ENCODE assay signal across 1 cellular context in genomic region chr14:32201816-32202467, GRCh38.
TF ChIP-seq lines count a peak whose summit lies in the region.

Gene RNU6-7, plus strand, starts transcription at chr14:32202045.

TF ChIP-seq in WTC11, 78 proteins besides CTCF, POLR2A, EP300 and RAD21:
- TF ChIP-seq PREB (CRISPR knock-in tag; IDR thresholded peaks at IDR 0.05; ENCODE audit: borderline replicate concordance): 0 out of 2 replicates have a peak, but pooled peaks have one; percentile 65
- TF ChIP-seq, protein P1, sequence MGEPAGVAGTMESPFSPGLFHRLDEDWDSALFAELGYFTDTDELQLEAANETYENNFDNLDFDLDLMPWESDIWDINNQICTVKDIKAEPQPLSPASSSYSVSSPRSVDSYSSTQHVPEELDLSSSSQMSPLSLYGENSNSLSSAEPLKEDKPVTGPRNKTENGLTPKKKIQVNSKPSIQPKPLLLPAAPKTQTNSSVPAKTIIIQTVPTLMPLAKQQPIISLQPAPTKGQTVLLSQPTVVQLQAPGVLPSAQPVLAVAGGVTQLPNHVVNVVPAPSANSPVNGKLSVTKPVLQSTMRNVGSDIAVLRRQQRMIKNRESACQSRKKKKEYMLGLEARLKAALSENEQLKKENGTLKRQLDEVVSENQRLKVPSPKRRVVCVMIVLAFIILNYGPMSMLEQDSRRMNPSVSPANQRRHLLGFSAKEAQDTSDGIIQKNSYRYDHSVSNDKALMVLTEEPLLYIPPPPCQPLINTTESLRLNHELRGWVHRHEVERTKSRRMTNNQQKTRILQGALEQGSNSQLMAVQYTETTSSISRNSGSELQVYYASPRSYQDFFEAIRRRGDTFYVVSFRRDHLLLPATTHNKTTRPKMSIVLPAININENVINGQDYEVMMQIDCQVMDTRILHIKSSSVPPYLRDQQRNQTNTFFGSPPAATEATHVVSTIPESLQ (CRISPR knock-in tag; IDR thresholded peaks at IDR 0.05): no peak
- TF ChIP-seq, protein P2, sequence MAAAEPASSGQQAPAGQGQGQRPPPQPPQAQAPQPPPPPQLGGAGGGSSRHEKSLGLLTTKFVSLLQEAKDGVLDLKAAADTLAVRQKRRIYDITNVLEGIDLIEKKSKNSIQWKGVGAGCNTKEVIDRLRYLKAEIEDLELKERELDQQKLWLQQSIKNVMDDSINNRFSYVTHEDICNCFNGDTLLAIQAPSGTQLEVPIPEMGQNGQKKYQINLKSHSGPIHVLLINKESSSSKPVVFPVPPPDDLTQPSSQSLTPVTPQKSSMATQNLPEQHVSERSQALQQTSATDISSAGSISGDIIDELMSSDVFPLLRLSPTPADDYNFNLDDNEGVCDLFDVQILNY (CRISPR knock-in tag; IDR thresholded peaks at IDR 0.05): 0 out of 2 replicates have a peak, but pooled peaks have one; percentile 24
- TF ChIP-seq, protein P3, sequence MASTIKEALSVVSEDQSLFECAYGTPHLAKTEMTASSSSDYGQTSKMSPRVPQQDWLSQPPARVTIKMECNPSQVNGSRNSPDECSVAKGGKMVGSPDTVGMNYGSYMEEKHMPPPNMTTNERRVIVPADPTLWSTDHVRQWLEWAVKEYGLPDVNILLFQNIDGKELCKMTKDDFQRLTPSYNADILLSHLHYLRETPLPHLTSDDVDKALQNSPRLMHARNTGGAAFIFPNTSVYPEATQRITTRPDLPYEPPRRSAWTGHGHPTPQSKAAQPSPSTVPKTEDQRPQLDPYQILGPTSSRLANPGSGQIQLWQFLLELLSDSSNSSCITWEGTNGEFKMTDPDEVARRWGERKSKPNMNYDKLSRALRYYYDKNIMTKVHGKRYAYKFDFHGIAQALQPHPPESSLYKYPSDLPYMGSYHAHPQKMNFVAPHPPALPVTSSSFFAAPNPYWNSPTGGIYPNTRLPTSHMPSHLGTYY (CRISPR knock-in tag; IDR thresholded peaks at IDR 0.05): no peak
- TF ChIP-seq NFATC4 (CRISPR knock-in tag; IDR thresholded peaks at IDR 0.05): no peak
- no peak for TF ChIP-seq SMAD3 (CRISPR knock-in tag; IDR thresholded peaks at IDR 0.05; ENCODE audit: borderline replicate concordance)
- no peak for TF ChIP-seq JUN (CRISPR knock-in tag; IDR thresholded peaks at IDR 0.05)
- no peak for TF ChIP-seq MYBL2 (CRISPR knock-in tag; IDR thresholded peaks at IDR 0.05)
- no peak for TF ChIP-seq MXD4 (CRISPR knock-in tag; IDR thresholded peaks at IDR 0.05; ENCODE audit: borderline replicate concordance)
- no peak for TF ChIP-seq FOXP1 (CRISPR knock-in tag; IDR thresholded peaks at IDR 0.05; ENCODE audit: borderline replicate concordance)
- TF ChIP-seq, protein P4, sequence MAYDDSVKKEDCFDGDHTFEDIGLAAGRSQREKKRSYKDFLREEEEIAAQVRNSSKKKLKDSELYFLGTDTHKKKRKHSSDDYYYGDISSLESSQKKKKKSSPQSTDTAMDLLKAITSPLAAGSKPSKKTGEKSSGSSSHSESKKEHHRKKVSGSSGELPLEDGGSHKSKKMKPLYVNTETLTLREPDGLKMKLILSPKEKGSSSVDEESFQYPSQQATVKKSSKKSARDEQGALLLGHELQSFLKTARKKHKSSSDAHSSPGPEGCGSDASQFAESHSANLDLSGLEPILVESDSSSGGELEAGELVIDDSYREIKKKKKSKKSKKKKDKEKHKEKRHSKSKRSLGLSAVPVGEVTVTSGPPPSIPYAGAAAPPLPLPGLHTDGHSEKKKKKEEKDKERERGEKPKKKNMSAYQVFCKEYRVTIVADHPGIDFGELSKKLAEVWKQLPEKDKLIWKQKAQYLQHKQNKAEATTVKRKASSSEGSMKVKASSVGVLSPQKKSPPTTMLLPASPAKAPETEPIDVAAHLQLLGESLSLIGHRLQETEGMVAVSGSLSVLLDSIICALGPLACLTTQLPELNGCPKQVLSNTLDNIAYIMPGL (CRISPR knock-in tag; IDR thresholded peaks at IDR 0.05): peak; percentile 45; the same call in 1 of the 2 replicates
- TF ChIP-seq, protein P5, sequence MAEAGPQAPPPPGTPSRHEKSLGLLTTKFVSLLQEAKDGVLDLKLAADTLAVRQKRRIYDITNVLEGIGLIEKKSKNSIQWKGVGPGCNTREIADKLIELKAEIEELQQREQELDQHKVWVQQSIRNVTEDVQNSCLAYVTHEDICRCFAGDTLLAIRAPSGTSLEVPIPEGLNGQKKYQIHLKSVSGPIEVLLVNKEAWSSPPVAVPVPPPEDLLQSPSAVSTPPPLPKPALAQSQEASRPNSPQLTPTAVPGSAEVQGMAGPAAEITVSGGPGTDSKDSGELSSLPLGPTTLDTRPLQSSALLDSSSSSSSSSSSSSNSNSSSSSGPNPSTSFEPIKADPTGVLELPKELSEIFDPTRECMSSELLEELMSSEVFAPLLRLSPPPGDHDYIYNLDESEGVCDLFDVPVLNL (CRISPR knock-in tag; IDR thresholded peaks at IDR 0.05; ENCODE audit: borderline replicate concordance, low read depth): no peak
- 0 out of 2 replicates have a peak, but pooled peaks have one; percentile 31 for TF ChIP-seq CREM (CRISPR knock-in tag; IDR thresholded peaks at IDR 0.05)
